In genomic region chr12:18430425-18431048, GRCh38 we compare ENCODE assay signal across 8 cellular contexts.
DNase-seq lines count a peak whose midpoint lies in the region; ATAC-seq and TF ChIP-seq lines count a peak whose summit lies in the region.

No MANE protein-coding gene starts in this region.

- H3K27ac ChIP-seq in HEK293 (ENCODE audit: extremely low read depth, low read depth, low read length) (no peak overlapping the region), right lobe of liver (no peak overlapping the region)

- H3K27me3 Mint-ChIP-seq in chondrocyte (ENCODE audit: low read depth) = no peaks in the 10 kb centered on the region

- 24% methylated on average over 3 of the region's 3 CpGs for WGBS in right lobe of liver (ENCODE audit: insufficient coverage, low coverage, low lambda C conversion rate, missing lambda C conversion rate)

- ATAC-seq in right lobe of liver (peak; percentile 92 to 99 (median 97)), HG03097 (IDR thresholded peaks at IDR 0.05; ENCODE audit: low FRiP score, unreplicated experiment) (no peak)

- POLR2A ChIA-PET in HEK293 (lab: Yijun Ruan, JAX) = no interaction called here

- intact Hi-C loops in right lobe of liver (cut with DNase I) = no loop called here

- H3K4me1 Mint-ChIP-seq in chondrocyte (ENCODE audit: low read depth) = peaks cover 2% of the 10 kb centered on the region

- no peak overlapping the region for H3K4me3 Mint-ChIP-seq in chondrocyte (ENCODE audit: unreplicated experiment)

- H3K36me3 ChIP-seq in HEK293 (ENCODE audit: control insufficient read depth in 2 of 2, insufficient read depth in 1 of 2, low read length in 2 of 2) = no peaks in the 10 kb centered on the region
- H3K36me3 ChIP-seq in right lobe of liver = no peaks in the 10 kb centered on the region

- H3K9me3 ChIP-seq in HEK293 (ENCODE audit: control insufficient read depth, insufficient read depth, low read depth, low read length) (no peaks in the 10 kb centered on the region), right lobe of liver (no peaks in the 10 kb centered on the region)

- peak; percentile 77 for DNase-seq in ELR (ENCODE audit: low read depth)
- DNase-seq in NCI-H526 treated with DMSO at 0.1 percent for 48 hours (lab: John Stamatoyannopoulos, UW) = peak; percentile 22
- DNase-seq in chondrocyte (ENCODE audit: low spot score) = no peak
- DNase-seq in right lobe of liver = peak in 2 of 3 donors; percentile 30 to 49
- DNase-seq in cerebellar nuclear complex (lab: John Stamatoyannopoulos, UW) = no peak
- DNase-seq in stimulated activated CD4-positive, alpha-beta T cell treated with anti-CD3 and anti-CD28 coated beads, Interleukin-4, amount 100 ng/mL, for 4 hours = no peak

- H3K36me3 Mint-ChIP-seq in chondrocyte (ENCODE audit: low read depth) = no peaks in the 10 kb centered on the region

- H3K27ac Mint-ChIP-seq in chondrocyte (ENCODE audit: unreplicated experiment) = no peak overlapping the region

- no peaks in the 10 kb centered on the region for H3K27me3 ChIP-seq in right lobe of liver

- CTCF ChIA-PET in HEK293 (lab: Yijun Ruan, JAX) = interaction anchor here (0.6 to 1.3 kb wide), 15 partner anchors 10 to 858 kb away, joined by 3 to 7 read pairs (median 3); no protein-coding TSS in a partner anchor

- no peaks in the 10 kb centered on the region for H3K4me1 ChIP-seq in HEK293 (ENCODE audit: control insufficient read depth, insufficient read depth, low read length)
- no peaks in the 10 kb centered on the region for H3K4me1 ChIP-seq in right lobe of liver

- TF ChIP-seq CTCF in HEK293 (tag by site-specific recombination; IDR thresholded peaks at IDR 0.05) (peak; percentile 22; the same call in 1 of the 2 replicates), chondrocyte (IDR thresholded peaks at IDR 0.05) (peak; percentile 81), right lobe of liver (IDR thresholded peaks at IDR 0.05) (peak; percentile 59 to 80 (median 72))

- H3K4me3 ChIP-seq in HEK293 (ENCODE audit: low read depth, low read length) (no peak overlapping the region), right lobe of liver (no peak overlapping the region)

- no peak for TF ChIP-seq POLR2A in right lobe of liver (IDR thresholded peaks at IDR 0.05)

- no peaks in the 10 kb centered on the region for H3K9me3 Mint-ChIP-seq in chondrocyte (ENCODE audit: low read depth)

TF ChIP-seq in HEK293, 187 proteins besides CTCF, POLR2A, EP300 and RAD21:
- TF ChIP-seq RBAK (tag by site-specific recombination; IDR thresholded peaks at IDR 0.05) = no peak
- peak; percentile 82 for TF ChIP-seq ZNF654 (tag by site-specific recombination; IDR thresholded peaks at IDR 0.05; ENCODE audit: low read depth)

Comparison
In these comparisons a context has a peak if more than half of its experiments do, and no peak if none do; other contexts are left out.
1. DNase-seq: peak in ELR (single experiment), NCI-H526 treated with DMSO at 0.1 percent for 48 hours (single experiment) and right lobe of liver (2 of 3); none in chondrocyte (single experiment), cerebellar nuclear complex (0 of 2) and stimulated activated CD4-positive, alpha-beta T cell treated with anti-CD3 and anti-CD28 coated beads, Interleukin-4, amount 100 ng/mL, for 4 hours (0 of 2).
2. CTCF ChIP-seq: peak in every context shown above with its lines; median percentile 81 in chondrocyte; 72 in right lobe of liver; 22 in HEK293.